In genomic region chr6:125611573-125612399, GRCh38 we compare ENCODE assay signal across 12 cellular contexts.
DNase-seq lines count a peak whose midpoint lies in the region; ATAC-seq and TF ChIP-seq lines count a peak whose summit lies in the region.
"Had no signal": no experiment of that assay in that cellular context is flagged by ENCODE, and none has a peak within 500 bp of the region (broad histone marks: within the 10 kb centered on the region; RNA-seq: fewer than 3 reads in every experiment).

No MANE protein-coding gene starts in this region.

- DNase-seq in EH (ENCODE audit: low read depth) (peak; percentile 52), NT2/D1 (ENCODE audit: low read depth, low spot score) (no peak), globus pallidus (ENCODE audit: low spot score) (peak; percentile 73), osteocyte (ENCODE audit: extremely low spot score, unreplicated experiment) (peak; percentile 86), NCI-H446 (lab: John Stamatoyannopoulos, UW) (no peak)
- DNase-seq in stimulated activated CD4-positive, alpha-beta T cell treated with anti-CD3 and anti-CD28 coated beads, Interleukin-2, amount 100 ng/mL, for 48 hours, result no peak
- no peak for DNase-seq in activated CD8-positive, alpha-beta memory T cell treated with anti-CD3 and anti-CD28 coated beads, Interleukin-2, amount 50 U/mL, for 48 hours
- DNase-seq: effector CD8-positive, alpha-beta T cell; GDM1; Karpas-422; spleen had no signal

- peak overlapping the region; percentile 67 for H3K4me3 Mint-ChIP-seq in osteocyte (ENCODE audit: unreplicated experiment)

- no peaks in the 10 kb centered on the region for H3K9me3 Mint-ChIP-seq in osteocyte (ENCODE audit: unreplicated experiment)

- ATAC-seq in GM21367 (IDR thresholded peaks at IDR 0.05; ENCODE audit: unreplicated experiment), result no peak

- no peaks in the 10 kb centered on the region for H3K36me3 ChIP-seq in NT2/D1 (ENCODE audit: insufficient read depth, insufficient read length, low read length)
- H3K36me3 ChIP-seq: spleen had no signal

- no peaks in the 10 kb centered on the region for H3K4me1 ChIP-seq in NT2/D1 (ENCODE audit: insufficient read depth, insufficient read length)
- H3K4me1 ChIP-seq: spleen had no signal

- H3K36me3 Mint-ChIP-seq in osteocyte (ENCODE audit: unreplicated experiment), result peaks cover 4% of the 10 kb centered on the region

- H3K27ac Mint-ChIP-seq in osteocyte (ENCODE audit: unreplicated experiment), result peak overlapping the region; percentile 94

- no peaks in the 10 kb centered on the region for H3K27me3 ChIP-seq in NT2/D1 (ENCODE audit: insufficient read depth, insufficient read length)

- no peaks in the 10 kb centered on the region for H3K27me3 Mint-ChIP-seq in osteocyte (ENCODE audit: unreplicated experiment)

- H3K4me3 ChIP-seq in NT2/D1 (ENCODE audit: insufficient read length, low read depth), result no peak overlapping the region
- H3K4me3 ChIP-seq: spleen had no signal

- no peaks in the 10 kb centered on the region for H3K9me3 ChIP-seq in NT2/D1 (ENCODE audit: insufficient read depth, low read length)

- peaks cover 54% of the 10 kb centered on the region for H3K4me1 Mint-ChIP-seq in osteocyte (ENCODE audit: unreplicated experiment)

- TF ChIP-seq CTCF in osteocyte (IDR thresholded peaks at IDR 0.05), result no peak

- H3K9ac ChIP-seq in NT2/D1 (ENCODE audit: insufficient read length, low read depth), result peak overlapping the region; percentile 45

Comparison
In these comparisons a context has a peak if more than half of its experiments do, and no peak if none do; other contexts are left out.
1. DNase-seq: peak in EH (single experiment), globus pallidus (single experiment) and osteocyte (single experiment); none in NT2/D1 (single experiment), NCI-H446 (0 of 2), stimulated activated CD4-positive, alpha-beta T cell treated with anti-CD3 and anti-CD28 coated beads, Interleukin-2, amount 100 ng/mL, for 48 hours (0 of 2) and activated CD8-positive, alpha-beta memory T cell treated with anti-CD3 and anti-CD28 coated beads, Interleukin-2, amount 50 U/mL, for 48 hours (single experiment).